16 cellular contexts compared by ENCODE assay signal in the genomic region with DNA sequence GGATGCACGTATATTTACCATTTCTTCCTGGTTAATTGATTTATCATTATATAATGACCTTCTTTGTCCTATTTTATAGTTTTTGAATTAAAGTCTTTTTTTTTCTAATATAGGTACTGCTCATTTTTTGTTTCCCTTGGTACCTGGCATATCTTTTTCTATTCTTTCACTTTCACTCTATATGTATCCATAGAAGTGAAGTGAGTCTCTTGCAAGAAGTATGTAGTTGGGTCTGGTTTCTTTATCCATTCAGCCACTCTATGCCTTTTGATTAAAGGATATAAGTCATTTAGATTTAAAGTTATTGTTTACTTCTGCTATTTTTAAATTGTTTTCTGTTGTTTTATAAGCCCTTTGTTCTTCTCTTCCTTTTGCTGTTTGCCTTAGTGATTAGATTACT.
DNase-seq lines count a peak whose midpoint lies in the region; ATAC-seq, FAIRE-seq and TF ChIP-seq lines count a peak whose summit lies in the region.
"Had no signal": no experiment of that assay in that cellular context is flagged by ENCODE, and none has a peak within 500 bp of the region (broad histone marks: within the 10 kb centered on the region; RNA-seq: fewer than 3 reads in every experiment).

No MANE protein-coding gene starts in this region.

- peaks cover 6% of the 10 kb centered on the region; the same call in 1 of the 2 replicates for H3K4me1 ChIP-seq in MM.1S (ENCODE audit: low read length)
- H3K4me1 ChIP-seq: BLaER1 had no signal

- H3K9me2 ChIP-seq in MM.1S (replicated peaks; ENCODE audit: insufficient read depth, low read length), result no peaks in the 10 kb centered on the region

- DNase-seq in ACHN (peak; percentile 6), H54 (ENCODE audit: insufficient read length, low spot score) (no peak), MM.1S (peak; percentile 16), HPDE6-E6E7 (ENCODE audit: extremely low spot score) (no peak), NAMALWA (ENCODE audit: low spot score) (no peak)
- DNase-seq: CD4-positive, alpha-beta memory T cell; DMS153; DMS79; GF-D8; GM23248; HCEC 1CT; IMR-90 had no signal

- H2AFZ ChIP-seq in MM.1S (ENCODE audit: low read length), result no peak overlapping the region
- H2AFZ ChIP-seq: GM23248 had no signal

- no peak overlapping the region for H3K9ac ChIP-seq in MM.1S (ENCODE audit: low read length)
- H3K9ac ChIP-seq: BLaER1, GM23248 had no signal

- peak; percentile 78 for FAIRE-seq in H54 (lab: Jason Lieb, UNC)
- FAIRE-seq: HTR-8/SVneo, K562 had no signal

- no peak for TF ChIP-seq CTCF in MM.1S (IDR thresholded peaks at IDR 0.05; ENCODE audit: low read length)

- H3K36me3 ChIP-seq in MM.1S (replicated peaks; ENCODE audit: insufficient read depth, low read length), result no peaks in the 10 kb centered on the region
- H3K36me3 ChIP-seq: BLaER1 had no signal

- no peak for ATAC-seq in HG02884 (IDR thresholded peaks at IDR 0.05; ENCODE audit: unreplicated experiment)
- ATAC-seq: K562 had no signal

- no peak overlapping the region for H3K27ac ChIP-seq in MM.1S (ENCODE audit: low read length)
- H3K27ac ChIP-seq: BLaER1, GM23248 had no signal

- no peak overlapping the region for H3K4me3 ChIP-seq in MM.1S (ENCODE audit: low read length)
- H3K4me3 ChIP-seq: BLaER1, GM23248, K562 had no signal

- in situ Hi-C loops in ACHN (cut with HindIII; ENCODE audit: low pct_ligation_motif_present, low pct_unique_long_range_greater_than_20kb, low sequenced_read_pairs), result no loop called here

- no peaks in the 10 kb centered on the region for H3K79me2 ChIP-seq in MM.1S (ENCODE audit: low read length)

- no peak overlapping the region for H3K4me2 ChIP-seq in MM.1S (ENCODE audit: low read depth, low read length)
- H3K4me2 ChIP-seq: BLaER1 had no signal

- no peaks in the 10 kb centered on the region for H3K9me3 ChIP-seq in MM.1S (replicated peaks; ENCODE audit: insufficient read depth, low read length)
- H3K9me3 ChIP-seq: BLaER1 had no signal

- no peaks in the 10 kb centered on the region for H4K20me1 ChIP-seq in MM.1S (ENCODE audit: insufficient read depth, low read length)
- H4K20me1 ChIP-seq: BLaER1 had no signal

- no peaks in the 10 kb centered on the region for H3K27me3 ChIP-seq in MM.1S (replicated peaks; ENCODE audit: insufficient read depth, low read length)
- H3K27me3 ChIP-seq: BLaER1 had no signal

- H3F3A ChIP-seq in MM.1S (ENCODE audit: insufficient read depth, low read length), result no peaks in the 10 kb centered on the region

- no peak for TF ChIP-seq POLR2A in H54 (IDR thresholded peaks at IDR 0.05; ENCODE audit: low read depth, low read length)

Comparison
In these comparisons a context has a peak if more than half of its experiments do, and no peak if none do; other contexts are left out.
1. DNase-seq: peak in ACHN (single experiment) and MM.1S (single experiment); none in H54 (single experiment), HPDE6-E6E7 (single experiment) and NAMALWA (single experiment).